Comparison of ENCODE assay signal across 27 cellular contexts in the genomic region with DNA sequence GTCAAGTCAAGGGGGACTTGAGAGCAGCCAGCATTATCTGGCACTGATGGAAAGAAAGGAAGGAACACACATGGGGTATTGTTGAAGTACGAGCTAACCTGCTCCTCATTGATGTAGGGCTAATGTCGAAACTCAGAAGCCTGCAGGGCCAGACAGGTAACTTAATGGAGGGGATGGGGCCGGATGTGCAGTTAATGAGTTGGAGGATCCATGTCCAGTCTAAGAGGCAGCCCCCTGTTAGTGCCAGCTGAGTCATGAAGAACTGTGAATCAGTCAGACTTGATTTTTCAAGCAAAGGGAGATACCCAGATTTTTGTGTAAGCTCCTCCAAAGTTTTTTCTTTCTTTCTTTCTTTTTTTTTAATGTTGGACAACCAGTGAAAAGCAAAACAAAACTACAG.
DNase-seq lines count a peak whose midpoint lies in the region; FAIRE-seq and TF ChIP-seq lines count a peak whose summit lies in the region.
"Had no signal": no experiment of that assay in that cellular context is flagged by ENCODE, and none has a peak within 500 bp of the region (broad histone marks: within the 10 kb centered on the region; RNA-seq: fewer than 3 reads in every experiment).

No MANE protein-coding gene starts in this region.

- no peak for FAIRE-seq in H54 (lab: Jason Lieb, UNC)
- FAIRE-seq: frontal cortex, G401.6, GM18507, keratinocyte, pancreas had no signal

- H4K20me1 ChIP-seq in SK-N-SH (ENCODE audit: insufficient read depth): no peaks in the 10 kb centered on the region

- DNase-seq in ELF-1 (ENCODE audit: low read depth, low spot score): peak; percentile 33
- DNase-seq in astrocyte of the hippocampus (ENCODE audit: low read depth, low spot score): peak; percentile 11
- no peak for DNase-seq in glutamatergic neuron
- DNase-seq in progenitor cell of endocrine pancreas (ENCODE audit: low spot score, unreplicated experiment): no peak
- DNase-seq in SK-N-SH: no peak
- no peak for DNase-seq in NCI-H1694 (lab: John Stamatoyannopoulos, UW)
- DNase-seq in NCI-H226: no peak
- DNase-seq in H54 (ENCODE audit: insufficient read length, low spot score): no peak
- DNase-seq: activated CD4-positive, alpha-beta memory T cell treated with anti-CD3 and anti-CD28 coated beads for 36 hours; activated gamma-delta T cell; central memory CD4-positive, alpha-beta T cell; erythroblast; HCEC 1CT; KBM-7; naive thymus-derived CD8-positive, alpha-beta T cell; NCI-H187; NCI-H748 treated with DMSO at 0.1 percent for 48 hours; OCI-M1; pancreas; right lobe of liver; T1000 had no signal

- H3K4me1 ChIP-seq in SK-N-SH (ENCODE audit: control insufficient read depth in 1 of 2, insufficient read depth in 2 of 2, low read depth in 1 of 2, low read length in 1 of 2): no peaks in the 10 kb centered on the region
- H3K4me1 ChIP-seq: pancreas had no signal

- H3K9me2 ChIP-seq in SK-N-SH: no peaks in the 10 kb centered on the region

- H3K27ac Mint-ChIP-seq in glutamatergic neuron (ENCODE audit: unreplicated experiment) (peak overlapping the region; percentile 53), progenitor cell of endocrine pancreas (peak overlapping the region; percentile 46)
- H3K27ac Mint-ChIP-seq: activated CD4-positive, alpha-beta memory T cell treated with anti-CD3 and anti-CD28 coated beads for 36 hours; CD14-positive monocyte; memory B cell; naive thymus-derived CD8-positive, alpha-beta T cell had no signal

- H3K4me3 ChIP-seq in SK-N-SH (ENCODE audit: low read depth in 2 of 2, low read length in 1 of 2): no peak overlapping the region
- H3K4me3 ChIP-seq: pancreas, right lobe of liver had no signal

- H3K4me1 Mint-ChIP-seq in glutamatergic neuron (ENCODE audit: low read depth, unreplicated experiment): peaks cover 69% of the 10 kb centered on the region
- peaks cover 34% of the 10 kb centered on the region for H3K4me1 Mint-ChIP-seq in progenitor cell of endocrine pancreas (ENCODE audit: low read depth)

- no peak overlapping the region for H2AFZ ChIP-seq in SK-N-SH (ENCODE audit: low read depth)

- H3K27me3 Mint-ChIP-seq in glutamatergic neuron (ENCODE audit: unreplicated experiment): peaks cover 7% of the 10 kb centered on the region
- no peaks in the 10 kb centered on the region for H3K27me3 Mint-ChIP-seq in progenitor cell of endocrine pancreas

- CTCF ChIA-PET in SK-N-SH (lab: Yijun Ruan, JAX): no interaction called here

- H3K9me3 ChIP-seq in SK-N-SH: no peaks in the 10 kb centered on the region
- H3K9me3 ChIP-seq: pancreas, right lobe of liver had no signal

- 2% methylated on average over 3 of the region's 3 CpGs for WGBS in SK-N-SH (ENCODE audit: low lambda C conversion rate)

- H3K4me2 ChIP-seq in SK-N-SH: no peak overlapping the region

- no peaks in the 10 kb centered on the region for H3K36me3 Mint-ChIP-seq in glutamatergic neuron (ENCODE audit: unreplicated experiment)
- no peaks in the 10 kb centered on the region for H3K36me3 Mint-ChIP-seq in progenitor cell of endocrine pancreas (ENCODE audit: insufficient read depth)
- H3K36me3 Mint-ChIP-seq: activated CD4-positive, alpha-beta memory T cell treated with anti-CD3 and anti-CD28 coated beads for 36 hours; CD14-positive monocyte; memory B cell; naive thymus-derived CD8-positive, alpha-beta T cell had no signal

- H3K4me3 Mint-ChIP-seq in glutamatergic neuron (ENCODE audit: unreplicated experiment) (peak overlapping the region; percentile 12), progenitor cell of endocrine pancreas (ENCODE audit: low read depth) (no peak overlapping the region)
- H3K4me3 Mint-ChIP-seq: activated CD4-positive, alpha-beta memory T cell treated with anti-CD3 and anti-CD28 coated beads for 36 hours; CD14-positive monocyte; memory B cell; naive thymus-derived CD8-positive, alpha-beta T cell had no signal

- H3K27me3 ChIP-seq in SK-N-SH (ENCODE audit: insufficient read depth): peaks cover 24% of the 10 kb centered on the region
- H3K27me3 ChIP-seq: pancreas, right lobe of liver had no signal

- TF ChIP-seq CTCF in glutamatergic neuron (IDR thresholded peaks at IDR 0.05; ENCODE audit: partially characterized antibody, unreplicated experiment): no peak
- TF ChIP-seq CTCF in progenitor cell of endocrine pancreas (IDR thresholded peaks at IDR 0.05; ENCODE audit: unreplicated experiment): no peak
- no peak for TF ChIP-seq CTCF in SK-N-SH (IDR thresholded peaks at IDR 0.05)

- H3K36me3 ChIP-seq in SK-N-SH (replicated peaks in 1 of 2; ENCODE audit: control insufficient read depth in 1 of 2, insufficient read depth in 2 of 2, low read length in 1 of 2): no peaks in the 10 kb centered on the region
- H3K36me3 ChIP-seq: pancreas, right lobe of liver had no signal

- H3K79me2 ChIP-seq in SK-N-SH (ENCODE audit: insufficient read depth): no peaks in the 10 kb centered on the region

- TF ChIP-seq POLR2A in H54 (IDR thresholded peaks at IDR 0.05; ENCODE audit: low read depth, low read length): no peak

- POLR2A ChIA-PET in SK-N-SH (lab: Yijun Ruan, JAX): no interaction called here

- no peak for TF ChIP-seq RAD21 in SK-N-SH (IDR thresholded peaks at IDR 0.05; ENCODE audit: low read length)

- no peak for TF ChIP-seq EP300 in SK-N-SH (IDR thresholded peaks at IDR 0.05; ENCODE audit: borderline replicate concordance in 1 of 2, low read depth in 1 of 2, low read length in 1 of 2)

- no peak overlapping the region for H3K27ac ChIP-seq in SK-N-SH (ENCODE audit: low read depth in 2 of 2, low read length in 1 of 2)
- H3K27ac ChIP-seq: pancreas, right lobe of liver had no signal

- H3K9me3 Mint-ChIP-seq in glutamatergic neuron (ENCODE audit: unreplicated experiment): peaks cover 22% of the 10 kb centered on the region
- no peaks in the 10 kb centered on the region for H3K9me3 Mint-ChIP-seq in progenitor cell of endocrine pancreas (ENCODE audit: low read depth)
- H3K9me3 Mint-ChIP-seq: activated CD4-positive, alpha-beta memory T cell treated with anti-CD3 and anti-CD28 coated beads for 36 hours; CD14-positive monocyte; memory B cell; naive thymus-derived CD8-positive, alpha-beta T cell had no signal

- no peaks in the 10 kb centered on the region for H3F3A ChIP-seq in SK-N-SH (replicated peaks; ENCODE audit: insufficient read depth)

- H3K9ac ChIP-seq in SK-N-SH: no peak overlapping the region

TF ChIP-seq in SK-N-SH, 30 proteins besides CTCF, POLR2A, EP300 and RAD21:
- TF ChIP-seq NFIC (IDR thresholded peaks at IDR 0.05; ENCODE audit: borderline replicate concordance): no peak
- TF ChIP-seq RCOR1 (IDR thresholded peaks at IDR 0.05; ENCODE audit: low read length): no peak
- TF ChIP-seq EZH2phosphoT487 (IDR thresholded peaks at IDR 0.05; ENCODE audit: borderline replicate concordance, low read depth): no peak
- TF ChIP-seq, protein P1, sequence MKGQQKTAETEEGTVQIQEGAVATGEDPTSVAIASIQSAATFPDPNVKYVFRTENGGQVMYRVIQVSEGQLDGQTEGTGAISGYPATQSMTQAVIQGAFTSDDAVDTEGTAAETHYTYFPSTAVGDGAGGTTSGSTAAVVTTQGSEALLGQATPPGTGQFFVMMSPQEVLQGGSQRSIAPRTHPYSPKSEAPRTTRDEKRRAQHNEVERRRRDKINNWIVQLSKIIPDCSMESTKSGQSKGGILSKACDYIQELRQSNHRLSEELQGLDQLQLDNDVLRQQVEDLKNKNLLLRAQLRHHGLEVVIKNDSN (IDR thresholded peaks at IDR 0.05; ENCODE audit: borderline replicate concordance, low read depth): no peak
- TF ChIP-seq FOXM1 (IDR thresholded peaks at IDR 0.05; ENCODE audit: low read depth): no peak
- TF ChIP-seq, protein P2, sequence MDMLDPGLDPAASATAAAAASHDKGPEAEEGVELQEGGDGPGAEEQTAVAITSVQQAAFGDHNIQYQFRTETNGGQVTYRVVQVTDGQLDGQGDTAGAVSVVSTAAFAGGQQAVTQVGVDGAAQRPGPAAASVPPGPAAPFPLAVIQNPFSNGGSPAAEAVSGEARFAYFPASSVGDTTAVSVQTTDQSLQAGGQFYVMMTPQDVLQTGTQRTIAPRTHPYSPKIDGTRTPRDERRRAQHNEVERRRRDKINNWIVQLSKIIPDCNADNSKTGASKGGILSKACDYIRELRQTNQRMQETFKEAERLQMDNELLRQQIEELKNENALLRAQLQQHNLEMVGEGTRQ (IDR thresholded peaks at IDR 0.05; ENCODE audit: borderline replicate concordance, low read depth, low read length): no peak

Comparison
In these comparisons a context has a peak if more than half of its experiments do, and no peak if none do; other contexts are left out.
1. DNase-seq: peak in ELF-1 (single experiment) and astrocyte of the hippocampus (single experiment); none in glutamatergic neuron (single experiment), progenitor cell of endocrine pancreas (single experiment), SK-N-SH (single experiment), NCI-H1694 (single experiment), NCI-H226 (single experiment) and H54 (single experiment).